Comparison of ENCODE assay signal across 1 cellular context in genomic region chr6:158818580-158819212, GRCh38.
TF ChIP-seq lines count a peak whose summit lies in the region.

No MANE protein-coding gene starts in this region.

TF ChIP-seq in K562, 482 proteins besides CTCF, POLR2A, EP300 and RAD21 (continued from another document and continues in another):
- TF ChIP-seq STAT6 (CRISPR knock-in tag; IDR thresholded peaks at IDR 0.05) = no peak
- TF ChIP-seq FIP1L1 (IDR thresholded peaks at IDR 0.05; ENCODE audit: low read depth, low read length, poor library complexity, severe bottlenecking) = no peak
- TF ChIP-seq NR2C2 (CRISPR knock-in tag; IDR thresholded peaks at IDR 0.05) = no peak
- TF ChIP-seq NR2C2 (tag; IDR thresholded peaks at IDR 0.05) = no peak
- TF ChIP-seq E2F5 (CRISPR knock-in tag; IDR thresholded peaks at IDR 0.05) = no peak
- TF ChIP-seq RBM25 (IDR thresholded peaks at IDR 0.05; ENCODE audit: low read depth, low read length, severe bottlenecking) = no peak
- TF ChIP-seq MBD1 (CRISPR knock-in tag; IDR thresholded peaks at IDR 0.05) = no peak
- TF ChIP-seq CREM (IDR thresholded peaks at IDR 0.05; ENCODE audit: low read depth) = no peak
- TF ChIP-seq HNRNPL (IDR thresholded peaks at IDR 0.05; ENCODE audit: low read depth, low read length) = no peak; the same call in 1 of the 2 replicates
- no peak for TF ChIP-seq NFXL1 (CRISPR knock-in tag; IDR thresholded peaks at IDR 0.05)
- TF ChIP-seq SREBF1 (IDR thresholded peaks at IDR 0.05; ENCODE audit: borderline replicate concordance, low read depth, low read length) = no peak
- no peak for TF ChIP-seq NFIC (IDR thresholded peaks at IDR 0.05)
- TF ChIP-seq POLR2G (IDR thresholded peaks at IDR 0.05; ENCODE audit: low read depth, low read length) = 0 out of 2 replicates have a peak, but pooled peaks have one; percentile 2
- TF ChIP-seq ZNF175 (CRISPR knock-in tag; IDR thresholded peaks at IDR 0.05; ENCODE audit: low read depth) = no peak
- TF ChIP-seq MAX (CRISPR knock-in tag; IDR thresholded peaks at IDR 0.05) = no peak
- TF ChIP-seq ZNF449 (CRISPR knock-in tag; IDR thresholded peaks at IDR 0.05) = no peak
- TF ChIP-seq JUN (IDR thresholded peaks at IDR 0.05; ENCODE audit: borderline replicate concordance, low read depth, low read length) = no peak
- no peak for TF ChIP-seq JUN (CRISPR knock-in tag; IDR thresholded peaks at IDR 0.05; ENCODE audit: borderline replicate concordance)
- no peak for TF ChIP-seq ATF2 (CRISPR knock-in tag; IDR thresholded peaks at IDR 0.05)
- TF ChIP-seq NR4A1 (CRISPR knock-in tag; IDR thresholded peaks at IDR 0.05) = no peak
- TF ChIP-seq NR4A1 (tag; IDR thresholded peaks at IDR 0.05) = no peak
- TF ChIP-seq UBTF (IDR thresholded peaks at IDR 0.05; ENCODE audit: borderline replicate concordance in 1 of 2, low read depth in 2 of 2, low read length in 2 of 2) = peak; percentile 23 to 85; a peak in 2 of 4 replicates
- TF ChIP-seq ZBTB17 (CRISPR knock-in tag; IDR thresholded peaks at IDR 0.05) = no peak
- no peak for TF ChIP-seq HDAC1 (IDR thresholded peaks at IDR 0.05)
- no peak for TF ChIP-seq MYC (IDR thresholded peaks at IDR 0.05; ENCODE audit: low read depth, low read length)
- TF ChIP-seq MYC (CRISPR knock-in tag; IDR thresholded peaks at IDR 0.05; ENCODE audit: borderline replicate concordance, low read depth) = no peak
- TF ChIP-seq E2F6 (IDR thresholded peaks at IDR 0.05; ENCODE audit: borderline replicate concordance in 1 of 2, extremely low read depth in 1 of 2, insufficient read depth in 1 of 2, insufficient read length in 1 of 2, low read depth in 1 of 2, low read length in 1 of 2, poor library complexity in 1 of 2, severe bottlenecking in 1 of 2) = no peak
- TF ChIP-seq MAZ (CRISPR knock-in tag; conservative IDR thresholded peaks at IDR 0.05 in 1 of 2, IDR thresholded peaks at IDR 0.05 in 1 of 2) = 0 out of 4 replicates have a peak, but pooled peaks of 1 of the 2 experiments have one; percentile 5
- no peak for TF ChIP-seq ZKSCAN8 (CRISPR knock-in tag; IDR thresholded peaks at IDR 0.05)
- no peak for TF ChIP-seq IRF2 (CRISPR knock-in tag; IDR thresholded peaks at IDR 0.05)
- TF ChIP-seq CHD1 (IDR thresholded peaks at IDR 0.05; ENCODE audit: low read length) = peak; percentile 91
- no peak for TF ChIP-seq ZBTB2 (IDR thresholded peaks at IDR 0.05)
- no peak for TF ChIP-seq ELF2 (CRISPR knock-in tag; IDR thresholded peaks at IDR 0.05)
- TF ChIP-seq PRMT5 (CRISPR knock-in tag; IDR thresholded peaks at IDR 0.05) = no peak
- no peak for TF ChIP-seq ZNF174 (CRISPR knock-in tag; IDR thresholded peaks at IDR 0.05)
- TF ChIP-seq RFX5 (IDR thresholded peaks at IDR 0.05; ENCODE audit: low read depth, low read length) = no peak
- no peak for TF ChIP-seq ZNF431 (CRISPR knock-in tag; IDR thresholded peaks at IDR 0.05)
- TF ChIP-seq ZNF780A (CRISPR knock-in tag; IDR thresholded peaks at IDR 0.05) = no peak
- TF ChIP-seq YBX1 (IDR thresholded peaks at IDR 0.05) = no peak
- no peak for TF ChIP-seq THRAP3 (IDR thresholded peaks at IDR 0.05; ENCODE audit: borderline replicate concordance)
- no peak for TF ChIP-seq CREB3L1 (IDR thresholded peaks at IDR 0.05; ENCODE audit: borderline replicate concordance, low read depth)
- no peak for TF ChIP-seq SMARCB1 (IDR thresholded peaks at IDR 0.05; ENCODE audit: insufficient read length, low read depth)
- TF ChIP-seq PTTG1 (tag; IDR thresholded peaks at IDR 0.05; ENCODE audit: low read depth) = no peak
- TF ChIP-seq ZNF277 (CRISPR knock-in tag; IDR thresholded peaks at IDR 0.05; ENCODE audit: borderline replicate concordance) = no peak
- TF ChIP-seq RBFOX2 (IDR thresholded peaks at IDR 0.05; ENCODE audit: low read depth, low read length) = peak; percentile 78; the same call in 1 of the 2 replicates
- no peak for TF ChIP-seq GTF2E2 (tag; IDR thresholded peaks at IDR 0.05)
- TF ChIP-seq PCBP1 (IDR thresholded peaks at IDR 0.05; ENCODE audit: low read depth, low read length, poor library complexity, severe bottlenecking) = peak; percentile 18
- TF ChIP-seq TCFL5 (CRISPR knock-in tag; conservative IDR thresholded peaks at IDR 0.05) = no peak
- TF ChIP-seq ZNF224 (CRISPR knock-in tag; IDR thresholded peaks at IDR 0.05) = no peak
- TF ChIP-seq MTA2 (IDR thresholded peaks at IDR 0.05; ENCODE audit: low read depth) = no peak
